In the genomic region with DNA sequence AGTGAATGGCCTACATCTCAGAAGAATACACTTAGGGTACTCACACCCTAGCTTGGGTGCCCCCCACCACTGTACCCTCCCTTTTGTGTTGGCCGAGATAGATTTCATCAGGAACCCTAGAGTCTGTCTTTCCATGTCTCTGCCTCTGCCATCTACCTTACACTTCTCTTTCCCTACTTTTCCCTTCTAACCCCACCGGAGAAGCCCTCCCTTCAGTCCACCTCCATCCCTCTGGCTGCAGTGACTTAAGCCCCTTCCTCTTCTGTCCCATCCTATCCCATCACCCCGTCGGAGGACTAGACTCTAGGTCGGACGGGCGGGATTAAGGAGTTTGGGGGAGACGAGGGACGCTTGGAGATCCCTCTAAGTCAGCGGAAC, we compare ENCODE assay signal across 8 cellular contexts. TPM values are rescaled to one million over a fixed set of nuclear protein-coding genes. Genes with fewer than 3 reads are reported as not detected.
DNase-seq lines count a peak whose midpoint lies in the region; ATAC-seq and TF ChIP-seq lines count a peak whose summit lies in the region.

No MANE protein-coding gene starts in this region.

- peaks cover 13% of the 10 kb centered on the region for H3K36me3 Mint-ChIP-seq in T-helper 1 cell treated with Interleukin-12 subunit alpha and Interleukin-12 subunit beta and Interleukin-4 antibody, amounts not matched to agents 30 μg/mL and 1 μg/mL, for 36 hours (ENCODE audit: low read depth)

- peak overlapping the region; percentile 95 for H3K27ac Mint-ChIP-seq in T-helper 1 cell treated with Interleukin-12 subunit alpha and Interleukin-12 subunit beta and Interleukin-4 antibody, amounts not matched to agents 30 μg/mL and 1 μg/mL, for 36 hours

- H3K9me3 ChIP-seq in adipocyte (ENCODE audit: control insufficient read depth, low read length) (no peaks in the 10 kb centered on the region), suprapubic skin (no peaks in the 10 kb centered on the region)

- H3K4me1 Mint-ChIP-seq in T-helper 1 cell treated with Interleukin-12 subunit alpha and Interleukin-12 subunit beta and Interleukin-4 antibody, amounts not matched to agents 30 μg/mL and 1 μg/mL, for 36 hours (ENCODE audit: low read depth): peaks cover 54% of the 10 kb centered on the region

- H3K4me1 ChIP-seq in adipocyte (ENCODE audit: control insufficient read depth, insufficient read depth, low read length) (peaks cover 71% of the 10 kb centered on the region), suprapubic skin (peaks cover 79% of the 10 kb centered on the region)

- peak overlapping the region; percentile 96 for H3K4me3 Mint-ChIP-seq in T-helper 1 cell treated with Interleukin-12 subunit alpha and Interleukin-12 subunit beta and Interleukin-4 antibody, amounts not matched to agents 30 μg/mL and 1 μg/mL, for 36 hours

- DNase-seq in T-helper 1 cell (no peak), adipocyte (ENCODE audit: low read depth) (no peak), kidney epithelial cell (ENCODE audit: low read depth) (no peak), suprapubic skin (ENCODE audit: low spot score in 2 of 2) (no peak), putamen (ENCODE audit: low spot score) (no peak)
- DNase-seq in activated CD4-positive, alpha-beta T cell treated with anti-CD3 and anti-CD28 coated beads for 4 hours: no peak

- 8% methylated on average over 10 of the region's 10 CpGs for WGBS in suprapubic skin

- H3K4me3 ChIP-seq in adipocyte (ENCODE audit: low read length): peak overlapping the region; percentile 92
- peak overlapping the region; percentile 87 for H3K4me3 ChIP-seq in kidney epithelial cell (ENCODE audit: low read depth, low read length)
- H3K4me3 ChIP-seq in suprapubic skin: peak overlapping the region; percentile 96

- TF ChIP-seq EP300 in suprapubic skin (IDR thresholded peaks at IDR 0.05): no peak

- no peaks in the 10 kb centered on the region for H3K27me3 Mint-ChIP-seq in T-helper 1 cell treated with Interleukin-12 subunit alpha and Interleukin-12 subunit beta and Interleukin-4 antibody, amounts not matched to agents 30 μg/mL and 1 μg/mL, for 36 hours (ENCODE audit: low read depth)

- peak overlapping the region; percentile 98 for H3K9ac ChIP-seq in adipocyte (ENCODE audit: low read length)

- H3K27ac ChIP-seq in suprapubic skin: peak overlapping the region; percentile 96

- no peak for TF ChIP-seq POLR2A in suprapubic skin (IDR thresholded peaks at IDR 0.05)

- no peak for TF ChIP-seq CTCF in kidney epithelial cell (IDR thresholded peaks at IDR 0.05; ENCODE audit: insufficient read depth, low read length, poor library complexity, severe bottlenecking)
- no peak for TF ChIP-seq CTCF in suprapubic skin (IDR thresholded peaks at IDR 0.05)

- H3K36me3 ChIP-seq in adipocyte (ENCODE audit: control insufficient read depth, insufficient read depth, low read length, severe bottlenecking) (peaks cover 28% of the 10 kb centered on the region), kidney epithelial cell (ENCODE audit: control insufficient read depth, insufficient read depth, low read length) (peaks cover 3% of the 10 kb centered on the region), suprapubic skin (peaks cover 24% of the 10 kb centered on the region)

- H3K27me3 ChIP-seq in adipocyte (replicated peaks; ENCODE audit: control insufficient read depth, insufficient read depth, low read length) (no peaks in the 10 kb centered on the region), kidney epithelial cell (ENCODE audit: control insufficient read depth, insufficient read depth, low read length) (no peaks in the 10 kb centered on the region), suprapubic skin (no peaks in the 10 kb centered on the region)

- no peaks in the 10 kb centered on the region for H3K9me3 Mint-ChIP-seq in T-helper 1 cell treated with Interleukin-12 subunit alpha and Interleukin-12 subunit beta and Interleukin-4 antibody, amounts not matched to agents 30 μg/mL and 1 μg/mL, for 36 hours

- ATAC-seq in GM18868 (IDR thresholded peaks at IDR 0.05; ENCODE audit: unreplicated experiment): no peak

RNA-seq across cellular contexts. Expression of a gene that starts 0.2 kb away (rescaled TPM):
- total RNA-seq in kidney epithelial cell: 6.1 and 12.9 TPM in 2 replicates
- total RNA-seq in suprapubic skin: 10 to 100 TPM in 1 of 4 donors, 1 to 10 TPM in 3; 2.9 to 12.7 (median 3.2) TPM

RNA-seq across cellular contexts. Expression of a gene that starts 0.3 kb away (rescaled TPM):
- total RNA-seq in kidney epithelial cell: 219 and 344 TPM in 2 replicates
- total RNA-seq in suprapubic skin: 1,000 to 10,000 TPM in 1 of 4 donors, 100 to 1,000 TPM in 3; 565 to 1,687 (median 703) TPM

RNA-seq across cellular contexts. Expression of a gene that starts 14.9 kb away (rescaled TPM):
- 57.1 and 69.8 TPM in 2 replicates for total RNA-seq in kidney epithelial cell
- 10 to 100 TPM; 53.2 to 78.1 (median 55.5) TPM for total RNA-seq in suprapubic skin

RNA-seq across cellular contexts. Expression of a gene that starts 19.8 kb away (rescaled TPM):
- total RNA-seq in kidney epithelial cell (41.3 and 53.3 TPM in 2 replicates), suprapubic skin (10 to 100 TPM; 19.0 to 35.0 (median 29.1) TPM)

RNA-seq across cellular contexts. Expression of a gene that starts 22.8 kb away (rescaled TPM):
- total RNA-seq in kidney epithelial cell (277 and 595 TPM in 2 replicates), suprapubic skin (100 to 1,000 TPM; 446 to 840 (median 533) TPM)
